Comparison of ENCODE assay signal across 8 cellular contexts in the genomic region with DNA sequence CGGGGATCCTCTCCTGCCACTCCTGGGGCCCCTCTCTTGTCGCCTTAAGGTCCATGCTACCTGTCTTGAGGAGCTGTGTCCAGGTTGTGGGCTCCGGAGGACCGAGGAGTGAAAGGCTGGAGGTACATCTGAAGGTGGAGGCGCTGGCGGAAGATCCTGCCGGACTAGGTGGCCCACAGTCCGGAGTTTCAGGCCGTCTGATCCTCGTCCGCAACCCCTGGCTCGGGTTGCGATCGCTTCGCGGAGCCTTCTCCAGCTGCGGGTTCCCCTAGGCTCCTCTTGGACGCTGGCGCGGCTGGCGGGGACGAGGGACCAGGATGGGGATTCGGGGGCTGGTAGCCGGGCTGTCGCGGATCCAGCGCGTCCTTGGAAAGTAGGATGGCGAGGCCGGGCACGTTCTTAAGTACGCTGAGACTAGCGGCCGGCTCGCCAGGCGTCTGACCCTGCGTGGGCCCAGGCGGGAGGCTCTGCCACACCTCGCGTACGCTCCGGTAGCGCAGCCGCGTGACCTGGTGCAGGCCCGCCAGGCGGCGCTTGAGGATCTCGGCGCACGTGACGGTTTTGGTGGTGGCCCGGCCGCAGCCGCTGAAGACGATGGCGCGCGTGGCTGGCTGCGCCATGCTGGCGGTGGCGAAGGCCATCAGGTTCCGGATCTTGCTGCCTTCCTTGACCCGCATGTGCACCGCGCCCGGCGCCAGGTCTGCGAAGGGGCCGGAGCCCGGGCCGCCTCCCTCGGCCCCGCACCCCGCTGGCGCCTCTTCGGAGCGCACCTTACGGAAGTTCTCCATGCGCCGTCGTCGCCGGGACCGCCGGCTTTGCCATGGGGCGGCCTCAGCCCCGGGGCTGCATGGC. TPM values are rescaled to one million over a fixed set of nuclear protein-coding genes. Genes with fewer than 3 reads are reported as not detected.
DNase-seq lines count a peak whose midpoint lies in the region; ATAC-seq lines count a peak whose summit lies in the region.

No MANE protein-coding gene starts in this region.

- H3K4me3 ChIP-seq in iPS-11a (ENCODE audit: low read depth, low read length) (peak overlapping the region; percentile 58), skeletal muscle satellite cell (ENCODE audit: low read length) (peak overlapping the region; percentile 74)

- peaks cover 36% of the 10 kb centered on the region for H3K4me1 ChIP-seq in skeletal muscle satellite cell (ENCODE audit: control insufficient read depth, insufficient read depth, low read length)

- H3K9ac ChIP-seq in skeletal muscle satellite cell (ENCODE audit: low read depth, low read length): peak overlapping the region; percentile 59

- DNase-seq in SKM-1 treated with dmso at 0.1 percent for 144 hours (lab: John Stamatoyannopoulos, UW; ENCODE audit: unreplicated experiment) (peak; percentile 42), SKM-1 (lab: John Stamatoyannopoulos, UW; ENCODE audit: unreplicated experiment) (no peak), SW480 (ENCODE audit: low spot score) (peak; percentile 79), astrocyte of the hippocampus (ENCODE audit: low read depth, low spot score) (peak; percentile 71), HuH-7.5 (ENCODE audit: low spot score) (no peak)

- ATAC-seq in HG03354 (IDR thresholded peaks at IDR 0.05; ENCODE audit: poor library complexity, severe bottlenecking, unreplicated experiment): peak; percentile 60

- peak overlapping the region; percentile 92 for H3K4me2 ChIP-seq in skeletal muscle satellite cell (ENCODE audit: low read length)

- H3K9me3 ChIP-seq in skeletal muscle satellite cell (replicated peaks; ENCODE audit: low read length): no peaks in the 10 kb centered on the region

- no peaks in the 10 kb centered on the region for H3K36me3 ChIP-seq in skeletal muscle satellite cell (ENCODE audit: insufficient read depth, low read length)

- peaks cover 43% of the 10 kb centered on the region for H3K27me3 ChIP-seq in skeletal muscle satellite cell (ENCODE audit: control insufficient read depth, insufficient read depth, low read length)

RNA-seq across cellular contexts. Expression of a gene that starts 0.6 kb away (rescaled TPM):
- 13.4 and 13.8 TPM in 2 replicates for total RNA-seq in skeletal muscle satellite cell (2012; rRNA removed)

RNA-seq across cellular contexts. Expression of a gene that starts 18.1 kb away (rescaled TPM):
- 68.4 and 80.2 TPM in 2 replicates for total RNA-seq in skeletal muscle satellite cell (2012; rRNA removed)

RNA-seq across cellular contexts. Expression of a gene that starts 39.3 kb away (rescaled TPM):
- 0.25 and 3.7 TPM in 2 replicates for total RNA-seq in skeletal muscle satellite cell (2012; rRNA removed)

RNA-seq across cellular contexts. Expression of a gene that starts 49.4 kb away (rescaled TPM):
- 26.0 and 29.7 TPM in 2 replicates for total RNA-seq in skeletal muscle satellite cell (2012; rRNA removed)

Comparison
In these comparisons a context has a peak if more than half of its experiments do, and no peak if none do; other contexts are left out.
1. DNase-seq: peak in SKM-1 treated with dmso at 0.1 percent for 144 hours (single experiment), SW480 (single experiment) and astrocyte of the hippocampus (single experiment); none in SKM-1 (single experiment) and HuH-7.5 (single experiment).